ENCODE assay signal across 15 cellular contexts in the genomic region with DNA sequence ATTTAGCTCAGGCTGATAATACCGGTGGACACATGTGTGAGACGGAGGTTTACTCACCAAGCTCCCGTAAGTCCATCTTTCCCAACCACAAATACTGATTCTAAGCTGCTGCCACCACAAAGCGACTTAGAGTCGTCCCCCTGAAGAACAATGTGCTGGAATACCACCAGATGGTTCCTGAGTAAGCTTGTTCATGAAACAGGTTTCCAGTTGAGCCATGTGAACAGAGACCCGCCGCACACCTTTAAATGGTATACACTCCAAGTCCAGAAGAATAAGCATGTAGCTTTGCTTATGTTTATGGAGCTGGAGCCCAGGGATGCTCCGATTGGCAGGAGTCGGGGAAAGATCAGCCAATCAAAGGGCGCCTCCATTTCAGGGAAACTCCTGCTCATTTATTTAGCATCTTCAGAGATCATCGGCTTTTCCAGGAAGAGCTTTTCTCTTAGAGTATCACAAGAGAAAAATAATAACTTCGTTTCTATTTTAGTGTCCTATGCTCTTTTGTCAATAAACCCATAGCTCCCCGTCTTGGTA.
A peak's percentile ranks its signal among the peaks of the same experiment; 100 is the strongest.
DNase-seq lines count a peak whose midpoint lies in the region; ATAC-seq and TF ChIP-seq lines count a peak whose summit lies in the region.
"Had no signal": no experiment of that assay in that cellular context is flagged by ENCODE, and none has a peak within 500 bp of the region (broad histone marks: within the 10 kb centered on the region; RNA-seq: fewer than 3 reads in every experiment).

No MANE protein-coding gene starts in this region.

- H3K79me2 ChIP-seq in osteoblast (ENCODE audit: insufficient read depth, low read length) = no peaks in the 10 kb centered on the region

- ATAC-seq in GM18907 (IDR thresholded peaks at IDR 0.05; ENCODE audit: unreplicated experiment) (no peak), GM21423 (IDR thresholded peaks at IDR 0.05; ENCODE audit: unreplicated experiment) (no peak)
- ATAC-seq: left lung had no signal

- H3K4me3 ChIP-seq in osteoblast (ENCODE audit: insufficient read depth, low read length) = no peak overlapping the region
- H3K4me3 ChIP-seq: left lung, PC-9 had no signal

- no peaks in the 10 kb centered on the region for H4K20me1 ChIP-seq in osteoblast (ENCODE audit: insufficient read depth, low read length)

- H3K9me3 Mint-ChIP-seq in progenitor cell of endocrine pancreas (ENCODE audit: low read depth) = no peaks in the 10 kb centered on the region
- H3K9me3 Mint-ChIP-seq: activated naive CD8-positive, alpha-beta T cell treated with anti-CD3 and anti-CD28 coated beads for 36 hours had no signal

- H3K9me3 ChIP-seq in osteoblast (ENCODE audit: low read depth, low read length) = no peaks in the 10 kb centered on the region
- H3K9me3 ChIP-seq: left lung had no signal

- H3K27ac ChIP-seq in osteoblast (ENCODE audit: low read depth, low read length) = no peak overlapping the region
- H3K27ac ChIP-seq: left lung, PC-9 had no signal

- no peaks in the 10 kb centered on the region for H3K27me3 Mint-ChIP-seq in progenitor cell of endocrine pancreas
- H3K27me3 Mint-ChIP-seq: activated naive CD8-positive, alpha-beta T cell treated with anti-CD3 and anti-CD28 coated beads for 36 hours had no signal

- H3K27ac Mint-ChIP-seq in progenitor cell of endocrine pancreas = peak overlapping the region; percentile 9
- H3K27ac Mint-ChIP-seq: activated naive CD8-positive, alpha-beta T cell treated with anti-CD3 and anti-CD28 coated beads for 36 hours had no signal

- peaks cover 6% of the 10 kb centered on the region for H3K36me3 Mint-ChIP-seq in progenitor cell of endocrine pancreas (ENCODE audit: insufficient read depth)

- no peaks in the 10 kb centered on the region for H3K4me1 ChIP-seq in osteoblast (ENCODE audit: insufficient read depth, low read length)

- peak; percentile 73 for DNase-seq in NCI-H1105 (lab: John Stamatoyannopoulos, UW)
- peak; percentile 72 to 89 for DNase-seq in NCI-H524 (lab: John Stamatoyannopoulos, UW)
- peak; percentile 90 for DNase-seq in cerebellum (ENCODE audit: low spot score)
- DNase-seq in progenitor cell of endocrine pancreas (ENCODE audit: low spot score, unreplicated experiment) = no peak
- no peak for DNase-seq in mesenteric fat pad (ENCODE audit: low spot score)
- no peak for DNase-seq in osteoblast (ENCODE audit: insufficient read length, low spot score, missing footprints)
- DNase-seq: activated naive CD8-positive, alpha-beta T cell treated with anti-CD3 and anti-CD28 coated beads for 36 hours; Calu3; left lung; PC-9; stimulated activated CD4-positive, alpha-beta T cell treated with anti-CD3 and anti-CD28 coated beads, Interleukin-1b, Interleukin-23, amount 100 ng/mL, for 48 hours; stimulated activated naive CD4-positive, alpha-beta T cell treated with Interleukin-2 at 50 U/mL for 16 hours; T1000 had no signal

- H3K4me3 Mint-ChIP-seq in progenitor cell of endocrine pancreas (ENCODE audit: low read depth) = peak overlapping the region; percentile 57
- H3K4me3 Mint-ChIP-seq: activated naive CD8-positive, alpha-beta T cell treated with anti-CD3 and anti-CD28 coated beads for 36 hours had no signal

- peaks cover 10% of the 10 kb centered on the region for H3K27me3 ChIP-seq in osteoblast (ENCODE audit: insufficient read depth, low read length)
- H3K27me3 ChIP-seq: left lung had no signal

- no peak overlapping the region for H2AFZ ChIP-seq in osteoblast (ENCODE audit: low read length)
- H2AFZ ChIP-seq: PC-9 had no signal

- no peaks in the 10 kb centered on the region for H3K36me3 ChIP-seq in osteoblast (ENCODE audit: insufficient read depth, low read length)
- H3K36me3 ChIP-seq: left lung had no signal

- peaks cover 36% of the 10 kb centered on the region for H3K4me1 Mint-ChIP-seq in progenitor cell of endocrine pancreas (ENCODE audit: low read depth)

- no peak overlapping the region for H3K4me2 ChIP-seq in osteoblast (ENCODE audit: insufficient read depth, low read length)
- H3K4me2 ChIP-seq: PC-9 had no signal

- TF ChIP-seq CTCF in progenitor cell of endocrine pancreas (IDR thresholded peaks at IDR 0.05; ENCODE audit: unreplicated experiment) = no peak
- TF ChIP-seq CTCF in osteoblast (IDR thresholded peaks at IDR 0.05; ENCODE audit: extremely low read depth, low read depth, low read length) = no peak

Comparison
In these comparisons a context has a peak if more than half of its experiments do, and no peak if none do; other contexts are left out.
1. DNase-seq: peak in NCI-H1105 (single experiment), NCI-H524 (2 of 2) and cerebellum (single experiment); none in progenitor cell of endocrine pancreas (single experiment), mesenteric fat pad (single experiment) and osteoblast (single experiment).